ENCODE assay signal across 1 cellular context in the genomic region with DNA sequence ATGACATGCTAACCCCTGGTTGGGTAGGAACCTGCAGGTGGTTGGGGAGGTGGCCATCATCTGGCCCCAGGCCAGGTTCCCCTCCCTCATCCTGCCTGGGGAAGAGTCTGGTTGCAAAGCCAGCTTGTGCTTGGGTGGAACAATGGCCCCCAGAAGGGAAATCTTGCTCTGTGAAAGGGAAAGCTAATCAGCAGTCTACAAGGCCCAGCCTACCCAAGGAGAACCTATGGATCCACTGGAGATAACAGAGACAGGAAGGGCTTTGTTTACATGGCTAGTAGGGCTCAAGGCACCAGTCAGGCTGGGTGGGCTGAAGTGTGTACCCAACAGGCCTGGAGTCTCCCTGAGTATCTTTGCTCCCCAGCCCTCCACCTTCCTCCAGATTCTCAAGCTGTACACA.
TF ChIP-seq lines count a peak whose summit lies in the region.

No MANE protein-coding gene starts in this region.

TF ChIP-seq in neural cell, 6 proteins besides CTCF, POLR2A, EP300 and RAD21 (continued from another document):
- TF ChIP-seq POLR2AphosphoS5 (IDR thresholded peaks at IDR 0.05), result no peak
